20 cellular contexts compared by ENCODE assay signal in genomic region chr15:80605591-80606150, GRCh38.
"Had no signal": no experiment of that assay in that cellular context is flagged by ENCODE, and none has a peak within 500 bp of the region (broad histone marks: within the 10 kb centered on the region; RNA-seq: fewer than 3 reads in every experiment).

No MANE protein-coding gene starts in this region.

- H3K4me1 Mint-ChIP-seq: memory B cell, natural killer cell had no signal

- H3K27ac Mint-ChIP-seq: effector memory CD8-positive, alpha-beta T cell; memory B cell; natural killer cell; type B pancreatic cell had no signal

- H3K4me3 Mint-ChIP-seq: effector memory CD8-positive, alpha-beta T cell; memory B cell; natural killer cell; neural crest cell; type B pancreatic cell had no signal

- ATAC-seq: effector memory CD8-positive, alpha-beta T cell; left lobe of liver; natural killer cell; psoas muscle; right lobe of liver had no signal

- H3K27me3 Mint-ChIP-seq: memory B cell, type B pancreatic cell had no signal

- DNase-seq: central memory CD4-positive, alpha-beta T cell; dermis blood vessel endothelial cell; effector memory CD8-positive, alpha-beta T cell; erythroblast; esophagus squamous epithelium; kidney; natural killer cell; ovary; psoas muscle; right lobe of liver; stimulated activated CD4-positive, alpha-beta T cell treated with anti-CD3 and anti-CD28 coated beads, Interleukin-12 subunit alpha, Interleukin-12 subunit beta, amount 100 ng/mL, for 4 hours; stimulated activated CD4-positive, alpha-beta T cell treated with anti-CD3 and anti-CD28 coated beads, Interleukin-1b, Interleukin-23, amount 100 ng/mL, for 48 hours; stimulated activated CD4-positive, alpha-beta T cell treated with anti-CD3 and anti-CD28 coated beads, Interleukin-4, amount 100 ng/mL, for 1 hour; stimulated activated CD8-positive, alpha-beta memory T cell treated with anti-CD3 and anti-CD28 coated beads, Interleukin-4, amount 100 ng/mL, for 48 hours; stimulated activated naive CD4-positive, alpha-beta T cell treated with Interleukin-2 at 50 U/mL for 16 hours; stomach had no signal

- H3K36me3 Mint-ChIP-seq: memory B cell, natural killer cell, type B pancreatic cell had no signal

- H3K9me3 Mint-ChIP-seq: effector memory CD8-positive, alpha-beta T cell; memory B cell; natural killer cell; neural crest cell; type B pancreatic cell had no signal
